In genomic region chr2:54176577-54176976, GRCh38 we compare ENCODE assay signal across 9 cellular contexts.
DNase-seq lines count a peak whose midpoint lies in the region; ATAC-seq and TF ChIP-seq lines count a peak whose summit lies in the region.
"Had no signal": no experiment of that assay in that cellular context is flagged by ENCODE, and none has a peak within 500 bp of the region (broad histone marks: within the 10 kb centered on the region; RNA-seq: fewer than 3 reads in every experiment).

No MANE protein-coding gene starts in this region.

- DNase-seq in ACHN (peak; percentile 52), GM23248 (peak; percentile 66), SHP77 (lab: John Stamatoyannopoulos, UW) (peak; percentile 35 to 42), foreskin fibroblast (peak; percentile 43 to 76), progenitor cell of endocrine pancreas (ENCODE audit: low spot score, unreplicated experiment) (no peak), immature natural killer cell (no peak)

- H3K27me3 ChIP-seq in GM23248 (replicated peaks; ENCODE audit: insufficient read depth) = no peaks in the 10 kb centered on the region

- H3K9ac ChIP-seq in GM23248 = no peak overlapping the region

- TF ChIP-seq CTCF in foreskin fibroblast (IDR thresholded peaks at IDR 0.05; ENCODE audit: low read depth, low read length) (peak; percentile 56), progenitor cell of endocrine pancreas (IDR thresholded peaks at IDR 0.05; ENCODE audit: unreplicated experiment) (peak; percentile 42)

- H3K4me3 Mint-ChIP-seq in progenitor cell of endocrine pancreas (ENCODE audit: low read depth) (no peak overlapping the region), immature natural killer cell (no peak overlapping the region)

- no peaks in the 10 kb centered on the region for H3K36me3 Mint-ChIP-seq in progenitor cell of endocrine pancreas (ENCODE audit: insufficient read depth)
- peaks cover 3 to 12% (median 10%) of the 10 kb centered on the region in 3 donors for H3K36me3 Mint-ChIP-seq in immature natural killer cell

- H3K27ac Mint-ChIP-seq in progenitor cell of endocrine pancreas (no peak overlapping the region), immature natural killer cell (no peak overlapping the region)

- no peaks in the 10 kb centered on the region for H3K36me3 ChIP-seq in GM23248 (ENCODE audit: low read depth)
- H3K36me3 ChIP-seq: HAP-1 had no signal

- no peaks in the 10 kb centered on the region for H3F3A ChIP-seq in GM23248 (ENCODE audit: insufficient read depth)

- no peaks in the 10 kb centered on the region for H3K9me2 ChIP-seq in GM23248 (ENCODE audit: insufficient read depth)

- no peaks in the 10 kb centered on the region for H3K4me1 ChIP-seq in GM23248 (ENCODE audit: insufficient read depth)
- H3K4me1 ChIP-seq: HAP-1 had no signal

- no peak overlapping the region for H3K27ac ChIP-seq in GM23248

- H2AFZ ChIP-seq in GM23248 = no peak overlapping the region

- no peaks in the 10 kb centered on the region for H4K20me1 ChIP-seq in GM23248 (ENCODE audit: insufficient read depth)

- H3K9me3 Mint-ChIP-seq in progenitor cell of endocrine pancreas (ENCODE audit: low read depth) (peaks cover 4% of the 10 kb centered on the region), immature natural killer cell (no peaks in the 10 kb centered on the region)

- H3K4me1 Mint-ChIP-seq in progenitor cell of endocrine pancreas (ENCODE audit: low read depth) (no peaks in the 10 kb centered on the region), immature natural killer cell (no peaks in the 10 kb centered on the region)

- in situ Hi-C loops in ACHN (cut with HindIII; ENCODE audit: low pct_ligation_motif_present, low pct_unique_long_range_greater_than_20kb, low sequenced_read_pairs) (no loop called here), GM23248 (cut with MboI) (no loop called here)

- no peaks in the 10 kb centered on the region for H3K79me2 ChIP-seq in GM23248 (ENCODE audit: insufficient read depth)

- 0 to 4% methylated on average over 2 of the region's 2 CpGs for WGBS in GM23248 (ENCODE audit: low coverage in 1 of 2, low lambda C conversion rate in 2 of 2, missing lambda C conversion rate in 2 of 2), 2 experiments

- no peak overlapping the region for H3K4me2 ChIP-seq in GM23248 (ENCODE audit: unreplicated experiment)

- H3K27me3 Mint-ChIP-seq in progenitor cell of endocrine pancreas = no peaks in the 10 kb centered on the region
- no peaks in the 10 kb centered on the region for H3K27me3 Mint-ChIP-seq in immature natural killer cell (ENCODE audit: low read depth in 3 of 3)

- H3K4me3 ChIP-seq in GM23248 = no peak overlapping the region
- H3K4me3 ChIP-seq in foreskin fibroblast (ENCODE audit: low read depth in 1 of 2, low read length in 2 of 2) = no peak overlapping the region
- H3K4me3 ChIP-seq: HAP-1 had no signal

- no peaks in the 10 kb centered on the region for H3K9me3 ChIP-seq in GM23248 (ENCODE audit: low read depth)
- H3K9me3 ChIP-seq: HAP-1 had no signal

- ATAC-seq in GM19455 (IDR thresholded peaks at IDR 0.05; ENCODE audit: unreplicated experiment) = no peak
- no peak for ATAC-seq in HG03108 (IDR thresholded peaks at IDR 0.05; ENCODE audit: unreplicated experiment)

Comparison
In these comparisons a context has a peak if more than half of its experiments do, and no peak if none do; other contexts are left out.
1. DNase-seq: peak in ACHN (single experiment), GM23248 (single experiment), SHP77 (2 of 2) and foreskin fibroblast (2 of 2); none in progenitor cell of endocrine pancreas (single experiment) and immature natural killer cell (0 of 3).